Comparison of ENCODE assay signal across 7 cellular contexts in genomic region chr20:35772563-35773058, GRCh38. TPM values are rescaled to one million over a fixed set of nuclear protein-coding genes. Genes with fewer than 3 reads are reported as not detected.
DNase-seq lines count a peak whose midpoint lies in the region; FAIRE-seq and TF ChIP-seq lines count a peak whose summit lies in the region.

No MANE protein-coding gene starts in this region.

- peaks cover 37% of the 10 kb centered on the region for H3K36me3 Mint-ChIP-seq in activated naive CD8-positive, alpha-beta T cell treated with anti-CD3 and anti-CD28 coated beads for 36 hours

- H3K27ac ChIP-seq in HUES64 (ENCODE audit: low read depth, low read length) (peak overlapping the region; percentile 67), iPS-20b (ENCODE audit: low read length) (no peak overlapping the region), subcutaneous abdominal adipose tissue (ENCODE audit: low read depth, low read length) (peak overlapping the region; percentile 79)

- no peak for DNase-seq in activated naive CD8-positive, alpha-beta T cell treated with anti-CD3 and anti-CD28 coated beads for 36 hours
- no peak for DNase-seq in stimulated activated CD4-positive, alpha-beta T cell treated with anti-CD3 and anti-CD28 coated beads, Interleukin-2, amount 100 ng/mL, for 48 hours
- DNase-seq in SKM-1 treated with dmso at 0.1 percent for 144 hours (lab: John Stamatoyannopoulos, UW; ENCODE audit: unreplicated experiment) (no peak), D721Med (ENCODE audit: insufficient read length, low spot score) (no peak)

- peaks cover 11% of the 10 kb centered on the region for H3K36me3 ChIP-seq in HUES64 (ENCODE audit: insufficient read depth, low read length)
- peaks cover 10% of the 10 kb centered on the region for H3K36me3 ChIP-seq in iPS-20b (ENCODE audit: insufficient read depth, low read depth, low read length)
- peaks cover 0 to 8% (median 5%) of the 10 kb centered on the region in 5 donors for H3K36me3 ChIP-seq in subcutaneous abdominal adipose tissue (ENCODE audit: control insufficient read depth in 5 of 5, insufficient read depth in 5 of 5, low read length in 5 of 5)

- peak overlapping the region; percentile 94 for H3K4me3 Mint-ChIP-seq in activated naive CD8-positive, alpha-beta T cell treated with anti-CD3 and anti-CD28 coated beads for 36 hours

- H3K9ac ChIP-seq in HUES64 (ENCODE audit: low read depth, low read length) (peak overlapping the region; percentile 81), iPS-20b (ENCODE audit: low read depth, low read length) (peak overlapping the region; percentile 74; the same call in 1 of the 2 replicates), subcutaneous abdominal adipose tissue (ENCODE audit: low read length in 5 of 5) (peak overlapping the region; percentile 4 to 95 (median 81))

- peaks cover 61% of the 10 kb centered on the region for H3K4me1 Mint-ChIP-seq in activated naive CD8-positive, alpha-beta T cell treated with anti-CD3 and anti-CD28 coated beads for 36 hours

- H3K4me3 ChIP-seq in HUES64 (ENCODE audit: low read length) (peak overlapping the region; percentile 95), iPS-20b (ENCODE audit: low read length) (peak overlapping the region; percentile 76), subcutaneous abdominal adipose tissue (ENCODE audit: low read depth in 1 of 5, low read length in 5 of 5) (peak overlapping the region; percentile 71 to 82 (median 78))

- no peaks in the 10 kb centered on the region; the same call in 1 of the 2 replicates for H3K9me3 ChIP-seq in HUES64 (ENCODE audit: insufficient read depth, low read depth, low read length)
- H3K9me3 ChIP-seq in iPS-20b (ENCODE audit: insufficient read depth, low read depth, low read length): no peaks in the 10 kb centered on the region
- no peaks in the 10 kb centered on the region for H3K9me3 ChIP-seq in subcutaneous abdominal adipose tissue (ENCODE audit: control insufficient read depth in 5 of 5, low read length in 5 of 5)

- TF ChIP-seq CTCF in D721Med (IDR thresholded peaks at IDR 0.05; ENCODE audit: insufficient read depth, missing control alignments): no peak

- peaks cover 9% of the 10 kb centered on the region for H3K27me3 ChIP-seq in HUES64 (ENCODE audit: insufficient read depth, low read length)
- H3K27me3 ChIP-seq in iPS-20b (ENCODE audit: insufficient read depth, low read length): peaks cover 11% of the 10 kb centered on the region
- no peaks in the 10 kb centered on the region for H3K27me3 ChIP-seq in subcutaneous abdominal adipose tissue (ENCODE audit: control insufficient read depth in 5 of 5, insufficient read depth in 4 of 5, low read length in 5 of 5)

- FAIRE-seq in D721Med (lab: Jason Lieb, UNC): no peak

- 15% methylated on average over 8 of the region's 8 CpGs for WGBS in HUES64

- peaks cover 7% of the 10 kb centered on the region for H3K9me3 Mint-ChIP-seq in activated naive CD8-positive, alpha-beta T cell treated with anti-CD3 and anti-CD28 coated beads for 36 hours

- H3K4me1 ChIP-seq in HUES64 (ENCODE audit: insufficient read depth, low read length) (peaks cover 30% of the 10 kb centered on the region), iPS-20b (ENCODE audit: insufficient read depth, low read length) (peaks cover 19% of the 10 kb centered on the region; the same call in 1 of the 2 replicates), subcutaneous abdominal adipose tissue (ENCODE audit: control insufficient read depth in 5 of 5, insufficient read depth in 5 of 5, low read length in 5 of 5) (peaks cover 22 to 69% (median 56%) of the 10 kb centered on the region in 5 donors)

- no peaks in the 10 kb centered on the region for H3K27me3 Mint-ChIP-seq in activated naive CD8-positive, alpha-beta T cell treated with anti-CD3 and anti-CD28 coated beads for 36 hours

- H3K27ac Mint-ChIP-seq in activated naive CD8-positive, alpha-beta T cell treated with anti-CD3 and anti-CD28 coated beads for 36 hours: peak overlapping the region; percentile 93

RNA-seq across cellular contexts. Expression of gene PHF20, which starts 0.8 kb away (rescaled TPM):
- polyA plus RNA-seq in HUES64 (2013, experiment 1 of 2): 31.9 TPM
- 37.5 TPM for polyA plus RNA-seq in HUES64 (2013, experiment 2 of 2)
- 10 to 100 TPM; 50.2 to 50.6 TPM for total RNA-seq in activated naive CD8-positive, alpha-beta T cell treated with anti-CD3 and anti-CD28 coated beads for 36 hours

RNA-seq across cellular contexts. Expression of gene RBM39, which starts 30.6 kb away (rescaled TPM):
- polyA plus RNA-seq in HUES64 (2013, experiment 1 of 2): 130 TPM
- 138 TPM for polyA plus RNA-seq in HUES64 (2013, experiment 2 of 2)
- total RNA-seq in activated naive CD8-positive, alpha-beta T cell treated with anti-CD3 and anti-CD28 coated beads for 36 hours: 100 to 1,000 TPM; 330 to 349 TPM
